Comparison of ENCODE assay signal across 1 cellular context in genomic region chr16:11248133-11248532, GRCh38.
TF ChIP-seq lines count a peak whose summit lies in the region.

No MANE protein-coding gene starts in this region.

TF ChIP-seq in GM12878, 131 proteins besides CTCF, POLR2A, EP300 and RAD21:
- no peak for TF ChIP-seq MEF2B (IDR thresholded peaks at IDR 0.05; ENCODE audit: partially characterized antibody, poor library complexity, severe bottlenecking)
- peak; percentile 54; the same call in 1 of the 2 replicates for TF ChIP-seq JUNB (IDR thresholded peaks at IDR 0.05)
- no peak for TF ChIP-seq BCLAF1 (IDR thresholded peaks at IDR 0.05)
- TF ChIP-seq CHD4 (IDR thresholded peaks at IDR 0.05), result no peak
- TF ChIP-seq SRF (IDR thresholded peaks at IDR 0.05; ENCODE audit: low read depth in 2 of 2, low read length in 2 of 2), result no peak
- TF ChIP-seq TCF12 (IDR thresholded peaks at IDR 0.05; ENCODE audit: low read depth, low read length), result 0 out of 2 replicates have a peak, but pooled peaks have one; percentile 22
- no peak for TF ChIP-seq STAT3 (IDR thresholded peaks at IDR 0.05; ENCODE audit: low read depth, low read length)
